Comparison of ENCODE assay signal across 1 cellular context in the genomic region with DNA sequence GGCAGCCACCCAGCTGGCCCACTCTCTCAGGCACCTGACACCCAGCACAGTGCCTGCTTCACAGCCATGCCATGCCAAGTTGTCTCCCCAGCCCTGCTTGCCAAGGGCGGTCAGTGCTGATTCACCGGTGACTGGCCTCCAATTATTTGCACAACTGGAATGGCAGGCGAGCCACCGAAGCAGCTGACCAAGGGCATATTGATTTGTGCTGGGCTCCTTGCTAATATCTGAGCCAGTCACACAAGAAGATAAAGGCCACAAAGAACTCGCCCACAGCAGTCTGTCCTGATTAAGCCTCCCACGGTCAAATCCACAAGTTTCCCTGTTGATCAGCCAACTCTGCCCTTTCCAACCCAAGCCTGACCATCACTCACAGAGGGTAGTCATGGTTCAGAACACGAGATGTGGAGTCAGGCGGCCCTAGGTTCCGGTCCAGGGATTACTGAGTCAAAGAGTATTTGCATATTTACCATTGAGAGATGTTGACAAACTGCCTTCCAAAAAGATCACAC.
TF ChIP-seq lines count a peak whose summit lies in the region.

No MANE protein-coding gene starts in this region.

TF ChIP-seq in HepG2, 621 proteins besides CTCF, POLR2A, EP300 and RAD21 (continued from another document and continues in another):
- TF ChIP-seq, protein P1, sequence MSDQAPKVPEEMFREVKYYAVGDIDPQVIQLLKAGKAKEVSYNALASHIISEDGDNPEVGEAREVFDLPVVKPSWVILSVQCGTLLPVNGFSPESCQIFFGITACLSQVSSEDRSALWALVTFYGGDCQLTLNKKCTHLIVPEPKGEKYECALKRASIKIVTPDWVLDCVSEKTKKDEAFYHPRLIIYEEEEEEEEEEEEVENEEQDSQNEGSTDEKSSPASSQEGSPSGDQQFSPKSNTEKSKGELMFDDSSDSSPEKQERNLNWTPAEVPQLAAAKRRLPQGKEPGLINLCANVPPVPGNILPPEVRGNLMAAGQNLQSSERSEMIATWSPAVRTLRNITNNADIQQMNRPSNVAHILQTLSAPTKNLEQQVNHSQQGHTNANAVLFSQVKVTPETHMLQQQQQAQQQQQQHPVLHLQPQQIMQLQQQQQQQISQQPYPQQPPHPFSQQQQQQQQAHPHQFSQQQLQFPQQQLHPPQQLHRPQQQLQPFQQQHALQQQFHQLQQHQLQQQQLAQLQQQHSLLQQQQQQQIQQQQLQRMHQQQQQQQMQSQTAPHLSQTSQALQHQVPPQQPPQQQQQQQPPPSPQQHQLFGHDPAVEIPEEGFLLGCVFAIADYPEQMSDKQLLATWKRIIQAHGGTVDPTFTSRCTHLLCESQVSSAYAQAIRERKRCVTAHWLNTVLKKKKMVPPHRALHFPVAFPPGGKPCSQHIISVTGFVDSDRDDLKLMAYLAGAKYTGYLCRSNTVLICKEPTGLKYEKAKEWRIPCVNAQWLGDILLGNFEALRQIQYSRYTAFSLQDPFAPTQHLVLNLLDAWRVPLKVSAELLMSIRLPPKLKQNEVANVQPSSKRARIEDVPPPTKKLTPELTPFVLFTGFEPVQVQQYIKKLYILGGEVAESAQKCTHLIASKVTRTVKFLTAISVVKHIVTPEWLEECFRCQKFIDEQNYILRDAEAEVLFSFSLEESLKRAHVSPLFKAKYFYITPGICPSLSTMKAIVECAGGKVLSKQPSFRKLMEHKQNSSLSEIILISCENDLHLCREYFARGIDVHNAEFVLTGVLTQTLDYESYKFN (CRISPR knock-in tag; conservative IDR thresholded peaks at IDR 0.05) = peak; percentile 63
- TF ChIP-seq ZMYM3 (CRISPR knock-in tag; IDR thresholded peaks at IDR 0.05) (peak; percentile 74; the same call in 1 of the 2 replicates), ATM (IDR thresholded peaks at IDR 0.05; ENCODE audit: borderline replicate concordance) (no peak), ZFX (CRISPR knock-in tag; IDR thresholded peaks at IDR 0.05; ENCODE audit: low read depth) (0 out of 2 replicates have a peak, but pooled peaks have one; percentile 45), TRIM24 (CRISPR knock-in tag; IDR thresholded peaks at IDR 0.05) (no peak), ZNF446 (CRISPR knock-in tag; IDR thresholded peaks at IDR 0.05) (no peak), ZNF121 (CRISPR knock-in tag; IDR thresholded peaks at IDR 0.05) (no peak), ZNF331 (CRISPR knock-in tag; IDR thresholded peaks at IDR 0.05) (peak; percentile 23; the same call in 1 of the 2 replicates), U2AF2 (IDR thresholded peaks at IDR 0.05; ENCODE audit: low read depth, low read length) (no peak), FOXA3 (CRISPR knock-in tag; IDR thresholded peaks at IDR 0.05) (0 out of 2 replicates have a peak, but pooled peaks have one; percentile 11), RXRB (CRISPR knock-in tag; IDR thresholded peaks at IDR 0.05; ENCODE audit: borderline replicate concordance) (peak; percentile 68; the same call in 1 of the 2 replicates), ZZZ3 (CRISPR knock-in tag; IDR thresholded peaks at IDR 0.05; ENCODE audit: borderline replicate concordance) (no peak), CREM (IDR thresholded peaks at IDR 0.05) (no peak), CREM (CRISPR knock-in tag; IDR thresholded peaks at IDR 0.05) (no peak), MXI1 (IDR thresholded peaks at IDR 0.05; ENCODE audit: borderline replicate concordance, low read depth, low read length) (peak; percentile 53; the same call in 1 of the 3 replicates), FOSL1 (CRISPR knock-in tag; IDR thresholded peaks at IDR 0.05; ENCODE audit: borderline replicate concordance) (0 out of 2 replicates have a peak, but pooled peaks have one; percentile 19)
- TF ChIP-seq, protein P2, sequence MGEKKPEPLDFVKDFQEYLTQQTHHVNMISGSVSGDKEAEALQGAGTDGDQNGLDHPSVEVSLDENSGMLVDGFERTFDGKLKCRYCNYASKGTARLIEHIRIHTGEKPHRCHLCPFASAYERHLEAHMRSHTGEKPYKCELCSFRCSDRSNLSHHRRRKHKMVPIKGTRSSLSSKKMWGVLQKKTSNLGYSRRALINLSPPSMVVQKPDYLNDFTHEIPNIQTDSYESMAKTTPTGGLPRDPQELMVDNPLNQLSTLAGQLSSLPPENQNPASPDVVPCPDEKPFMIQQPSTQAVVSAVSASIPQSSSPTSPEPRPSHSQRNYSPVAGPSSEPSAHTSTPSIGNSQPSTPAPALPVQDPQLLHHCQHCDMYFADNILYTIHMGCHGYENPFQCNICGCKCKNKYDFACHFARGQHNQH (CRISPR knock-in tag; IDR thresholded peaks at IDR 0.05) = peak; percentile 32; the same call in 1 of the 2 replicates
- TF ChIP-seq, protein P3, sequence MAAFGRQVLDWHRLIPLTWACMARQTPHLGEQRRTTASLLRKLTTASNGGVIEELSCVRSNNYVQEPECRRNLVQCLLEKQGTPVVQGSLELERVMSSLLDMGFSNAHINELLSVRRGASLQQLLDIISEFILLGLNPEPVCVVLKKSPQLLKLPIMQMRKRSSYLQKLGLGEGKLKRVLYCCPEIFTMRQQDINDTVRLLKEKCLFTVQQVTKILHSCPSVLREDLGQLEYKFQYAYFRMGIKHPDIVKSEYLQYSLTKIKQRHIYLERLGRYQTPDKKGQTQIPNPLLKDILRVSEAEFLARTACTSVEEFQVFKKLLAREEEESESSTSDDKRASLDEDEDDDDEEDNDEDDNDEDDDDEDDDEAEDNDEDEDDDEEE (CRISPR knock-in tag; IDR thresholded peaks at IDR 0.05) = no peak
- TF ChIP-seq, protein P4, sequence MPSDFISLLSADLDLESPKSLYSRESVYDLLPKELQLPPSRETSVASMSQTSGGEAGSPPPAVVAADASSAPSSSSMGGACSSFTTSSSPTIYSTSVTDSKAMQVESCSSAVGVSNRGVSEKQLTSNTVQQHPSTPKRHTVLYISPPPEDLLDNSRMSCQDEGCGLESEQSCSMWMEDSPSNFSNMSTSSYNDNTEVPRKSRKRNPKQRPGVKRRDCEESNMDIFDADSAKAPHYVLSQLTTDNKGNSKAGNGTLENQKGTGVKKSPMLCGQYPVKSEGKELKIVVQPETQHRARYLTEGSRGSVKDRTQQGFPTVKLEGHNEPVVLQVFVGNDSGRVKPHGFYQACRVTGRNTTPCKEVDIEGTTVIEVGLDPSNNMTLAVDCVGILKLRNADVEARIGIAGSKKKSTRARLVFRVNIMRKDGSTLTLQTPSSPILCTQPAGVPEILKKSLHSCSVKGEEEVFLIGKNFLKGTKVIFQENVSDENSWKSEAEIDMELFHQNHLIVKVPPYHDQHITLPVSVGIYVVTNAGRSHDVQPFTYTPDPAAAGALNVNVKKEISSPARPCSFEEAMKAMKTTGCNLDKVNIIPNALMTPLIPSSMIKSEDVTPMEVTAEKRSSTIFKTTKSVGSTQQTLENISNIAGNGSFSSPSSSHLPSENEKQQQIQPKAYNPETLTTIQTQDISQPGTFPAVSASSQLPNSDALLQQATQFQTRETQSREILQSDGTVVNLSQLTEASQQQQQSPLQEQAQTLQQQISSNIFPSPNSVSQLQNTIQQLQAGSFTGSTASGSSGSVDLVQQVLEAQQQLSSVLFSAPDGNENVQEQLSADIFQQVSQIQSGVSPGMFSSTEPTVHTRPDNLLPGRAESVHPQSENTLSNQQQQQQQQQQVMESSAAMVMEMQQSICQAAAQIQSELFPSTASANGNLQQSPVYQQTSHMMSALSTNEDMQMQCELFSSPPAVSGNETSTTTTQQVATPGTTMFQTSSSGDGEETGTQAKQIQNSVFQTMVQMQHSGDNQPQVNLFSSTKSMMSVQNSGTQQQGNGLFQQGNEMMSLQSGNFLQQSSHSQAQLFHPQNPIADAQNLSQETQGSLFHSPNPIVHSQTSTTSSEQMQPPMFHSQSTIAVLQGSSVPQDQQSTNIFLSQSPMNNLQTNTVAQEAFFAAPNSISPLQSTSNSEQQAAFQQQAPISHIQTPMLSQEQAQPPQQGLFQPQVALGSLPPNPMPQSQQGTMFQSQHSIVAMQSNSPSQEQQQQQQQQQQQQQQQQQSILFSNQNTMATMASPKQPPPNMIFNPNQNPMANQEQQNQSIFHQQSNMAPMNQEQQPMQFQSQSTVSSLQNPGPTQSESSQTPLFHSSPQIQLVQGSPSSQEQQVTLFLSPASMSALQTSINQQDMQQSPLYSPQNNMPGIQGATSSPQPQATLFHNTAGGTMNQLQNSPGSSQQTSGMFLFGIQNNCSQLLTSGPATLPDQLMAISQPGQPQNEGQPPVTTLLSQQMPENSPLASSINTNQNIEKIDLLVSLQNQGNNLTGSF (CRISPR knock-in tag; IDR thresholded peaks at IDR 0.05) = no peak
- TF ChIP-seq, protein P5, sequence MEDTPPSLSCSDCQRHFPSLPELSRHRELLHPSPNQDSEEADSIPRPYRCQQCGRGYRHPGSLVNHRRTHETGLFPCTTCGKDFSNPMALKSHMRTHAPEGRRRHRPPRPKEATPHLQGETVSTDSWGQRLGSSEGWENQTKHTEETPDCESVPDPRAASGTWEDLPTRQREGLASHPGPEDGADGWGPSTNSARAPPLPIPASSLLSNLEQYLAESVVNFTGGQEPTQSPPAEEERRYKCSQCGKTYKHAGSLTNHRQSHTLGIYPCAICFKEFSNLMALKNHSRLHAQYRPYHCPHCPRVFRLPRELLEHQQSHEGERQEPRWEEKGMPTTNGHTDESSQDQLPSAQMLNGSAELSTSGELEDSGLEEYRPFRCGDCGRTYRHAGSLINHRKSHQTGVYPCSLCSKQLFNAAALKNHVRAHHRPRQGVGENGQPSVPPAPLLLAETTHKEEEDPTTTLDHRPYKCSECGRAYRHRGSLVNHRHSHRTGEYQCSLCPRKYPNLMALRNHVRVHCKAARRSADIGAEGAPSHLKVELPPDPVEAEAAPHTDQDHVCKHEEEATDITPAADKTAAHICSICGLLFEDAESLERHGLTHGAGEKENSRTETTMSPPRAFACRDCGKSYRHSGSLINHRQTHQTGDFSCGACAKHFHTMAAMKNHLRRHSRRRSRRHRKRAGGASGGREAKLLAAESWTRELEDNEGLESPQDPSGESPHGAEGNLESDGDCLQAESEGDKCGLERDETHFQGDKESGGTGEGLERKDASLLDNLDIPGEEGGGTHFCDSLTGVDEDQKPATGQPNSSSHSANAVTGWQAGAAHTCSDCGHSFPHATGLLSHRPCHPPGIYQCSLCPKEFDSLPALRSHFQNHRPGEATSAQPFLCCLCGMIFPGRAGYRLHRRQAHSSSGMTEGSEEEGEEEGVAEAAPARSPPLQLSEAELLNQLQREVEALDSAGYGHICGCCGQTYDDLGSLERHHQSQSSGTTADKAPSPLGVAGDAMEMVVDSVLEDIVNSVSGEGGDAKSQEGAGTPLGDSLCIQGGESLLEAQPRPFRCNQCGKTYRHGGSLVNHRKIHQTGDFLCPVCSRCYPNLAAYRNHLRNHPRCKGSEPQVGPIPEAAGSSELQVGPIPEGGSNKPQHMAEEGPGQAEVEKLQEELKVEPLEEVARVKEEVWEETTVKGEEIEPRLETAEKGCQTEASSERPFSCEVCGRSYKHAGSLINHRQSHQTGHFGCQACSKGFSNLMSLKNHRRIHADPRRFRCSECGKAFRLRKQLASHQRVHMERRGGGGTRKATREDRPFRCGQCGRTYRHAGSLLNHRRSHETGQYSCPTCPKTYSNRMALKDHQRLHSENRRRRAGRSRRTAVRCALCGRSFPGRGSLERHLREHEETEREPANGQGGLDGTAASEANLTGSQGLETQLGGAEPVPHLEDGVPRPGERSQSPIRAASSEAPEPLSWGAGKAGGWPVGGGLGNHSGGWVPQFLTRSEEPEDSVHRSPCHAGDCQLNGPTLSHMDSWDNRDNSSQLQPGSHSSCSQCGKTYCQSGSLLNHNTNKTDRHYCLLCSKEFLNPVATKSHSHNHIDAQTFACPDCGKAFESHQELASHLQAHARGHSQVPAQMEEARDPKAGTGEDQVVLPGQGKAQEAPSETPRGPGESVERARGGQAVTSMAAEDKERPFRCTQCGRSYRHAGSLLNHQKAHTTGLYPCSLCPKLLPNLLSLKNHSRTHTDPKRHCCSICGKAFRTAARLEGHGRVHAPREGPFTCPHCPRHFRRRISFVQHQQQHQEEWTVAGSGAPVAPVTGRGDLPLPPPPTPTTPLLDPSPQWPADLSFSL (CRISPR knock-in tag; IDR thresholded peaks at IDR 0.05) = no peak
- TF ChIP-seq, protein P6, sequence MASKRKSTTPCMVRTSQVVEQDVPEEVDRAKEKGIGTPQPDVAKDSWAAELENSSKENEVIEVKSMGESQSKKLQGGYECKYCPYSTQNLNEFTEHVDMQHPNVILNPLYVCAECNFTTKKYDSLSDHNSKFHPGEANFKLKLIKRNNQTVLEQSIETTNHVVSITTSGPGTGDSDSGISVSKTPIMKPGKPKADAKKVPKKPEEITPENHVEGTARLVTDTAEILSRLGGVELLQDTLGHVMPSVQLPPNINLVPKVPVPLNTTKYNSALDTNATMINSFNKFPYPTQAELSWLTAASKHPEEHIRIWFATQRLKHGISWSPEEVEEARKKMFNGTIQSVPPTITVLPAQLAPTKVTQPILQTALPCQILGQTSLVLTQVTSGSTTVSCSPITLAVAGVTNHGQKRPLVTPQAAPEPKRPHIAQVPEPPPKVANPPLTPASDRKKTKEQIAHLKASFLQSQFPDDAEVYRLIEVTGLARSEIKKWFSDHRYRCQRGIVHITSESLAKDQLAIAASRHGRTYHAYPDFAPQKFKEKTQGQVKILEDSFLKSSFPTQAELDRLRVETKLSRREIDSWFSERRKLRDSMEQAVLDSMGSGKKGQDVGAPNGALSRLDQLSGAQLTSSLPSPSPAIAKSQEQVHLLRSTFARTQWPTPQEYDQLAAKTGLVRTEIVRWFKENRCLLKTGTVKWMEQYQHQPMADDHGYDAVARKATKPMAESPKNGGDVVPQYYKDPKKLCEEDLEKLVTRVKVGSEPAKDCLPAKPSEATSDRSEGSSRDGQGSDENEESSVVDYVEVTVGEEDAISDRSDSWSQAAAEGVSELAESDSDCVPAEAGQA (IDR thresholded peaks at IDR 0.05; ENCODE audit: low read depth) = peak; percentile 38; the same call in 1 of the 2 replicates
- TF ChIP-seq, protein P6 (CRISPR knock-in tag; IDR thresholded peaks at IDR 0.05; ENCODE audit: borderline replicate concordance) = no peak
- TF ChIP-seq, protein P7, sequence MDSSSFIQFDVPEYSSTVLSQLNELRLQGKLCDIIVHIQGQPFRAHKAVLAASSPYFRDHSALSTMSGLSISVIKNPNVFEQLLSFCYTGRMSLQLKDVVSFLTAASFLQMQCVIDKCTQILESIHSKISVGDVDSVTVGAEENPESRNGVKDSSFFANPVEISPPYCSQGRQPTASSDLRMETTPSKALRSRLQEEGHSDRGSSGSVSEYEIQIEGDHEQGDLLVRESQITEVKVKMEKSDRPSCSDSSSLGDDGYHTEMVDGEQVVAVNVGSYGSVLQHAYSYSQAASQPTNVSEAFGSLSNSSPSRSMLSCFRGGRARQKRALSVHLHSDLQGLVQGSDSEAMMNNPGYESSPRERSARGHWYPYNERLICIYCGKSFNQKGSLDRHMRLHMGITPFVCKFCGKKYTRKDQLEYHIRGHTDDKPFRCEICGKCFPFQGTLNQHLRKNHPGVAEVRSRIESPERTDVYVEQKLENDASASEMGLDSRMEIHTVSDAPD (CRISPR knock-in tag; IDR thresholded peaks at IDR 0.05) = no peak
